ENCODE assay signal across 14 cellular contexts in the genomic region with DNA sequence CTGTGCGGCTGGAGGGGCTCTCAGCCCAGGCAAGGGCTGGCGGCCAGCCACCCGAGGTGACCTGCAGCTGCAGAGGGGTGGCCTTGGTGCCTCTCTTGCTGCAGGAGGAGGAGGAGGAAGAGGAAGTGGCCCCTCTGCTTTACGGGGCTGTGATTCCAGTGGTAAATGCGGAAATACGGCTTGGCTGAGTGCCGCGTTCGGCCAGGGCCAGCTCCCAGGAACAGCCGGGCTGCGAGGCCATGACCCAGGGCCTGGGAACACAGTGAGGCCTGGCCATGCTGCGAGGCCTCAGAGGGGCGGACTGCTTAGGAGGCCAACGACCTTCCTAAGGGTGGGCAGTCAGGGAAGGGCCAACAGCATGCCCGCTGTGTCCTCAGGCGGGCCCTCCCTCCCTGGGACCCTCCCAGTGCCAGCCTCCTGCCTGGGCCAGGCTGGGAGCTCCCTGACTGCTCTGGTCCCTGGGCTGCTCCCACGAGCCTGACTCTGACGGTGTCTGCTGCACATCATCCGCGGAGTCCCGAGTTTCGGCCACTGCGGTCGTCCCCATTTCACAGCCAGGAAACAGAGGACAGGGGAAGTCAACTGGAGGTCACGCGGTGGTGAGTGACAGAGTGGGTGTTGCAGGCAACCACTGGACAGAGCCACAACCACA. TPM values are rescaled to one million over a fixed set of nuclear protein-coding genes. Genes with fewer than 3 reads are reported as not detected.
A peak's percentile ranks its signal among the peaks of the same experiment; 100 is the strongest.
DNase-seq lines count a peak whose midpoint lies in the region; ATAC-seq and TF ChIP-seq lines count a peak whose summit lies in the region.
"Had no signal": no experiment of that assay in that cellular context is flagged by ENCODE, and none has a peak within 500 bp of the region (broad histone marks: within the 10 kb centered on the region; RNA-seq: fewer than 3 reads in every experiment).

No MANE protein-coding gene starts in this region.

- peak overlapping the region; percentile 25 for H3K4me3 ChIP-seq in HL-60 (replicated peaks; ENCODE audit: insufficient read depth, low read length)
- no peak overlapping the region for H3K4me3 ChIP-seq in testis
- no peak overlapping the region for H3K4me3 ChIP-seq in prostate gland

- H3K36me3 ChIP-seq in testis (ENCODE audit: low read depth, missing control alignments) = no peaks in the 10 kb centered on the region
- H3K36me3 ChIP-seq in prostate gland = no peaks in the 10 kb centered on the region

- CTCF ChIA-PET in activated B cell treated with CpG ODN at 0.5 μM for 24 hours (lab: Charles Lee) = interaction anchor here (1.6 to 1.8 kb wide), 2 partner anchors 13 to 123 kb away, joined by 4 read pairs; no protein-coding TSS in a partner anchor

- intact Hi-C loops in activated B cell treated with CpG ODN at 0.5 μM for 24 hours (cut with micrococcal nuclease) (loop anchor here (1.0 kb wide), 1 partner anchor 22 kb away; no protein-coding TSS in a partner anchor), testis (cut with DNase I; ENCODE audit: low total_unique reads) (no loop called here), prostate gland (cut with DNase I) (no loop called here)

- no peaks in the 10 kb centered on the region for H3K9me3 Mint-ChIP-seq in activated B cell treated with CpG ODN at 0.5 μM for 24 hours
- H3K9me3 Mint-ChIP-seq: effector memory CD8-positive, alpha-beta T cell had no signal

- H3K9me3 ChIP-seq in testis (no peaks in the 10 kb centered on the region), prostate gland (no peaks in the 10 kb centered on the region)

- no peaks in the 10 kb centered on the region for H3K27me3 ChIP-seq in HL-60 (ENCODE audit: insufficient read depth, poor library complexity, severe bottlenecking)
- no peaks in the 10 kb centered on the region for H3K27me3 ChIP-seq in testis
- H3K27me3 ChIP-seq in prostate gland (replicated peaks; ENCODE audit: insufficient read depth) = no peaks in the 10 kb centered on the region

- WGBS in testis, 2 donors = 54% methylated on average over 26 of the region's 26 CpGs; no CpG with 5 or more reads in 1 of the 2 donors
- 71% methylated on average over 26 of the region's 26 CpGs for WGBS in prostate gland

- peak; percentile 93 for ATAC-seq in activated B cell treated with CpG ODN at 0.5 μM for 24 hours (ENCODE audit: low read depth)
- ATAC-seq in GM21528 (IDR thresholded peaks at IDR 0.05; ENCODE audit: low FRiP score, unreplicated experiment) = no peak
- ATAC-seq: activated CD4-positive, alpha-beta T cell treated with anti-CD3 and anti-CD28 coated beads for 36 hours; effector memory CD8-positive, alpha-beta T cell; Panc1 had no signal

- POLR2A ChIA-PET in activated B cell treated with CpG ODN at 0.5 μM for 24 hours (lab: Charles Lee) = interaction anchor here (0.6 to 1.4 kb wide), 6 partner anchors 13 to 206 kb away, joined by 3 to 5 read pairs (median 4); a partner anchor contains a TSS

- DNase-seq in HL-60 (ENCODE audit: low read depth in 1 of 2, low spot score in 1 of 2) (peak in 1 of 2 experiments; percentile 81), activated B cell treated with CpG ODN at 0.5 μM for 24 hours (peak; percentile 41), medulla oblongata (ENCODE audit: extremely low spot score) (peak; percentile 65), testis (peak; percentile 75), SHP77 (lab: John Stamatoyannopoulos, UW) (no peak), DMS53 treated with DMSO at 0.1 percent for 48 hours (lab: John Stamatoyannopoulos, UW; ENCODE audit: unreplicated experiment) (no peak), prostate gland (ENCODE audit: low spot score) (no peak)
- DNase-seq: activated CD4-positive, alpha-beta T cell treated with anti-CD3 and anti-CD28 coated beads for 36 hours; activated naive CD4-positive, alpha-beta T cell treated with anti-CD3 and anti-CD28 coated beads, Interleukin-2, amount 50 U/mL, for 16 hours; effector memory CD8-positive, alpha-beta T cell; NCI-H1417 treated with DMSO at 0.1 percent for 48 hours; posterior cingulate gyrus had no signal

- no peaks in the 10 kb centered on the region for H3K36me3 Mint-ChIP-seq in activated B cell treated with CpG ODN at 0.5 μM for 24 hours (ENCODE audit: low read depth)

- H3K27me3 Mint-ChIP-seq in activated B cell treated with CpG ODN at 0.5 μM for 24 hours = no peaks in the 10 kb centered on the region
- H3K27me3 Mint-ChIP-seq: activated CD4-positive, alpha-beta T cell treated with anti-CD3 and anti-CD28 coated beads for 36 hours had no signal

- H3K4me1 ChIP-seq in testis (peaks cover 13% of the 10 kb centered on the region), prostate gland (replicated peaks) (no peaks in the 10 kb centered on the region)

- TF ChIP-seq CTCF in HL-60 (IDR thresholded peaks at IDR 0.05; ENCODE audit: insufficient read depth, low read length) (no peak), activated B cell treated with CpG ODN at 0.5 μM for 24 hours (IDR thresholded peaks at IDR 0.05) (no peak), testis (IDR thresholded peaks at IDR 0.05) (no peak), prostate gland (IDR thresholded peaks at IDR 0.05) (no peak)

- H3K4me1 Mint-ChIP-seq in activated B cell treated with CpG ODN at 0.5 μM for 24 hours = peaks cover 23% of the 10 kb centered on the region
- H3K4me1 Mint-ChIP-seq: activated CD4-positive, alpha-beta T cell treated with anti-CD3 and anti-CD28 coated beads for 36 hours had no signal

- TF ChIP-seq POLR2A in testis (IDR thresholded peaks at IDR 0.05) = no peak
- no peak for TF ChIP-seq POLR2A in prostate gland (IDR thresholded peaks at IDR 0.05)

- peak overlapping the region; percentile 81 for H3K4me3 Mint-ChIP-seq in activated B cell treated with CpG ODN at 0.5 μM for 24 hours
- H3K4me3 Mint-ChIP-seq: activated CD4-positive, alpha-beta T cell treated with anti-CD3 and anti-CD28 coated beads for 36 hours had no signal

- H3K27ac ChIP-seq in HL-60 (replicated peaks) = peak overlapping the region; percentile 48
- peak overlapping the region; percentile 50 to 69 for H3K27ac ChIP-seq in testis
- peak overlapping the region in 1 of 2 donors; percentile 44 for H3K27ac ChIP-seq in prostate gland

- H3K27ac Mint-ChIP-seq in activated B cell treated with CpG ODN at 0.5 μM for 24 hours = peak overlapping the region; percentile 63
- H3K27ac Mint-ChIP-seq: activated CD4-positive, alpha-beta T cell treated with anti-CD3 and anti-CD28 coated beads for 36 hours had no signal

RNA-seq across cellular contexts. Expression of a gene that starts 20.8 kb away (rescaled TPM):
- total RNA-seq in activated B cell treated with CpG ODN at 0.5 μM for 24 hours (17.7 and 23.0 TPM in 2 replicates), testis (10 to 100 TPM; 18.1 to 19.9 TPM), prostate gland (10 to 100 TPM; 21.2 to 27.3 TPM)
- 4.8 TPM for polyA plus RNA-seq in testis (ENCODE audit: insufficient read depth, low read depth, low replicate concordance)

Comparison
In these comparisons a context has a peak if more than half of its experiments do, and no peak if none do; other contexts are left out.
1. DNase-seq: peak in activated B cell treated with CpG ODN at 0.5 μM for 24 hours (single experiment), medulla oblongata (single experiment) and testis (single experiment); none in SHP77 (0 of 2), DMS53 treated with DMSO at 0.1 percent for 48 hours (single experiment) and prostate gland (single experiment).